ENCODE assay signal across 10 cellular contexts in genomic region chr4:71231073-71231752, GRCh38.
A peak's percentile ranks its signal among the peaks of the same experiment; 100 is the strongest.
DNase-seq lines count a peak whose midpoint lies in the region; ATAC-seq lines count a peak whose summit lies in the region.
"Had no signal": no experiment of that assay in that cellular context is flagged by ENCODE, and none has a peak within 500 bp of the region (broad histone marks: within the 10 kb centered on the region; RNA-seq: fewer than 3 reads in every experiment).

No MANE protein-coding gene starts in this region.

- peak; percentile 70 for DNase-seq in G401 (ENCODE audit: low spot score)
- peak; percentile 73 for DNase-seq in adipocyte (ENCODE audit: low read depth)
- DNase-seq in left cardiac atrium, result peak; percentile 86
- DNase-seq in renal cortical epithelial cell (ENCODE audit: low read depth), result peak; percentile 90
- DNase-seq in NK-92 treated with Interleukin-12 subunit alpha and Interleukin-12 subunit beta, amount 100 ng/mL, for 24 hours (lab: John Stamatoyannopoulos, UW), result no peak
- DNase-seq in NCI-H510A (lab: John Stamatoyannopoulos, UW), result no peak
- no peak for DNase-seq in H7
- DNase-seq in effector memory CD8-positive, alpha-beta T cell, result no peak
- DNase-seq: activated naive CD8-positive, alpha-beta T cell treated with anti-CD3 and anti-CD28 coated beads, Interleukin-2, amount 10 ng/mL, durations not matched to agents 7 days and 5 days; naive B cell had no signal

- ATAC-seq in left cardiac atrium, result peak; percentile 87 to 92
- ATAC-seq in effector memory CD8-positive, alpha-beta T cell (replicated peaks), result no peak

- H3K27me3 ChIP-seq in adipocyte (replicated peaks; ENCODE audit: control insufficient read depth, insufficient read depth, low read length), result peaks cover 2% of the 10 kb centered on the region
- H3K27me3 ChIP-seq in H7 (ENCODE audit: control insufficient read depth, insufficient read depth, low read length), result no peaks in the 10 kb centered on the region

- no peaks in the 10 kb centered on the region for H3K9me3 Mint-ChIP-seq in effector memory CD8-positive, alpha-beta T cell
- H3K9me3 Mint-ChIP-seq: activated naive CD8-positive, alpha-beta T cell treated with anti-CD3 and anti-CD28 coated beads, Interleukin-2, amount 10 ng/mL, durations not matched to agents 7 days and 5 days; naive B cell had no signal

- H3K4me3 ChIP-seq in adipocyte (ENCODE audit: low read length) (peak overlapping the region; percentile 34), H7 (ENCODE audit: insufficient read depth, low read depth, low read length) (no peak overlapping the region)

- H3K4me3 Mint-ChIP-seq in effector memory CD8-positive, alpha-beta T cell, result no peak overlapping the region
- H3K4me3 Mint-ChIP-seq: activated naive CD8-positive, alpha-beta T cell treated with anti-CD3 and anti-CD28 coated beads, Interleukin-2, amount 10 ng/mL, durations not matched to agents 7 days and 5 days; naive B cell had no signal

- H3K9me3 ChIP-seq in adipocyte (ENCODE audit: control insufficient read depth, low read length), result no peaks in the 10 kb centered on the region

- peaks cover 6 to 27% of the 10 kb centered on the region in 2 donors for H3K4me1 Mint-ChIP-seq in effector memory CD8-positive, alpha-beta T cell (ENCODE audit: low read depth in 2 of 2)

- in situ Hi-C loops in G401 (cut with HindIII; ENCODE audit: low sequenced_read_pairs), result no loop called here

- intact Hi-C loops in left cardiac atrium (cut with DNase I), result loop anchor here in 1 of 2 donors (2.0 kb wide), 1 partner anchor 44 kb away; no protein-coding TSS in a partner anchor

- no peak overlapping the region for H3K27ac Mint-ChIP-seq in effector memory CD8-positive, alpha-beta T cell
- H3K27ac Mint-ChIP-seq: activated naive CD8-positive, alpha-beta T cell treated with anti-CD3 and anti-CD28 coated beads, Interleukin-2, amount 10 ng/mL, durations not matched to agents 7 days and 5 days; naive B cell had no signal

- peak overlapping the region; percentile 32 for H3K9ac ChIP-seq in adipocyte (ENCODE audit: low read length)

- H3K36me3 Mint-ChIP-seq in effector memory CD8-positive, alpha-beta T cell (ENCODE audit: insufficient read depth), result no peaks in the 10 kb centered on the region
- H3K36me3 Mint-ChIP-seq: activated naive CD8-positive, alpha-beta T cell treated with anti-CD3 and anti-CD28 coated beads, Interleukin-2, amount 10 ng/mL, durations not matched to agents 7 days and 5 days; naive B cell had no signal

- H3K27me3 Mint-ChIP-seq in effector memory CD8-positive, alpha-beta T cell, result no peaks in the 10 kb centered on the region

- H3K36me3 ChIP-seq in adipocyte (ENCODE audit: control insufficient read depth, insufficient read depth, low read length, severe bottlenecking) (no peaks in the 10 kb centered on the region), H7 (replicated peaks; ENCODE audit: control insufficient read depth, insufficient read depth, low read length) (no peaks in the 10 kb centered on the region)

- H3K4me1 ChIP-seq in adipocyte (ENCODE audit: control insufficient read depth, insufficient read depth, low read length), result peaks cover 32% of the 10 kb centered on the region

Comparison
In these comparisons a context has a peak if more than half of its experiments do, and no peak if none do; other contexts are left out.
1. DNase-seq: peak in G401 (single experiment), adipocyte (single experiment), left cardiac atrium (single experiment) and renal cortical epithelial cell (single experiment); none in NK-92 treated with Interleukin-12 subunit alpha and Interleukin-12 subunit beta, amount 100 ng/mL, for 24 hours (single experiment), NCI-H510A (single experiment), H7 (single experiment) and effector memory CD8-positive, alpha-beta T cell (0 of 3).